10 cellular contexts compared by ENCODE assay signal in the genomic region with DNA sequence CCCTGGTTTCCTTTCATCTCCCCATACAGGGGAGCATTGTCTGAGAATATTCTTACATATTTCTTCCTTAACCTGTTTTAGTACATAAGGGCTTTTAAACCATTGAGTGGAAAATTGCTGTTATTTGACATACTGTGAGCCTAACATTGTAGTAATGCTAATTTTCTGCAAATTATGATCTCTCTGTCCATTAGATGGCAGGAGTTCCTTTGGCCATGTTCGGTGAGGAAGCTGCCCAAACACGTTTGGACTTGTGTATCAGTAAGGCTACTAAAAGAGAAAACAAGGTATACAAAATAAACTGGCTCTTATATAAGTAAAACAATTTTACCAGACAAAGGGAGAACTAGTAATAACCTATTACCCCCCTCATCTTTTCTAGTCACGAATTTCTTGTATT. TPM values are rescaled to one million over a fixed set of nuclear protein-coding genes. Genes with fewer than 3 reads are reported as not detected.
DNase-seq lines count a peak whose midpoint lies in the region; ATAC-seq and TF ChIP-seq lines count a peak whose summit lies in the region.
"Had no signal": no experiment of that assay in that cellular context is flagged by ENCODE, and none has a peak within 500 bp of the region (broad histone marks: within the 10 kb centered on the region; RNA-seq: fewer than 3 reads in every experiment).

No MANE protein-coding gene starts in this region.

- peak; percentile 47 for TF ChIP-seq CTCF in GM13977 (IDR thresholded peaks at IDR 0.05; ENCODE audit: extremely low read depth, insufficient read depth, missing control alignments)
- TF ChIP-seq CTCF in RWPE2 (IDR thresholded peaks at IDR 0.05; ENCODE audit: poor library complexity, severe bottlenecking): peak; percentile 80

- peak; percentile 86 for ATAC-seq in RWPE2 (ENCODE audit: low read depth)
- no peak for ATAC-seq in GM21367 (IDR thresholded peaks at IDR 0.05; ENCODE audit: unreplicated experiment)
- ATAC-seq in GM19463 (IDR thresholded peaks at IDR 0.05; ENCODE audit: unreplicated experiment): no peak
- no peak for ATAC-seq in HG03571 (IDR thresholded peaks at IDR 0.05; ENCODE audit: unreplicated experiment)
- no peak for ATAC-seq in HG02885 (IDR thresholded peaks at IDR 0.05; ENCODE audit: poor library complexity, unreplicated experiment)
- ATAC-seq: stimulated activated memory B cell treated with anti-CD40 and anti-IgM and Interleukin-4, amounts not matched to agents 10 μg/mL and 1 μg/mL and 100 μg/mL, for 72 hours had no signal

- in situ Hi-C loops in GM13977 (cut with MboI; ENCODE audit: low pct_unique_long_range_greater_than_20kb, low sequenced_read_pairs, unreplicated experiment): no loop called here

- peaks cover 2% of the 10 kb centered on the region; the same call in 1 of the 2 replicates for H3K36me3 ChIP-seq in RWPE2 (ENCODE audit: low read depth)

- no peaks in the 10 kb centered on the region for H3K4me1 ChIP-seq in RWPE2 (ENCODE audit: insufficient read depth, poor library complexity, severe bottlenecking)

- peak; percentile 19 for DNase-seq in AG08395 (ENCODE audit: low spot score)
- no peak for DNase-seq in GM13977 (ENCODE audit: low spot score)
- no peak for DNase-seq in RWPE2 (ENCODE audit: low spot score)
- DNase-seq in glomerular endothelial cell (ENCODE audit: extremely low read depth, low read depth, low spot score): peak; percentile 29
- DNase-seq: nephron progenitor cell had no signal

- H3K9me3 ChIP-seq in RWPE2 (ENCODE audit: severe bottlenecking): no peaks in the 10 kb centered on the region

- H3K27me3 ChIP-seq in RWPE2 (ENCODE audit: insufficient read depth, poor library complexity, severe bottlenecking): no peaks in the 10 kb centered on the region

- H3K27ac ChIP-seq in RWPE2 (ENCODE audit: poor library complexity, severe bottlenecking): no peak overlapping the region

- no peak overlapping the region for H3K4me3 ChIP-seq in RWPE2 (ENCODE audit: severe bottlenecking)

RNA-seq across cellular contexts. Expression of a gene that starts 29.2 kb away (rescaled TPM):
- 2.7 and 3.4 TPM in 2 replicates for total RNA-seq in glomerular endothelial cell

Comparison
In these comparisons a context has a peak if more than half of its experiments do, and no peak if none do; other contexts are left out.
1. DNase-seq: peak in AG08395 (single experiment) and glomerular endothelial cell (single experiment); none in GM13977 (single experiment) and RWPE2 (single experiment).